11 cellular contexts compared by ENCODE assay signal in the genomic region with DNA sequence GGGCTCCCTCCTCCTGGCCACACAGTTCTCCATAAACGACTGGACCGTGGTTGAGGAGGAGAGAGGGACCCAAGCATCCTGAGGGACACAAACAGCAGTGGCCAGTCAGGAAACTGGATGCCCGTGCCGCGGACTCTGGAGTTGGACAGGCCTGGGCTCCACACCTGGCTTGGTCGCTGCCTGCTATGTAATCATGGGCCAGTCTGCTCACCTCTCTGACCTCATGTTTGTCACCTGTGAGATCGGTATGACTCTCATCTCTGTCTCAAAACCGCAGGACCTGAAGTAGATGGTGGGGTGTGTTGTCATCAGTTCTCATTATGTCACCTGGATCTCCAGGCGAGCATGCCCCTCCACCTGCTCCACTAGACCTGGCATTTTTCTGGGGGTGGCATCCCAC. TPM values are rescaled to one million over a fixed set of nuclear protein-coding genes. Genes with fewer than 3 reads are reported as not detected.
A peak's percentile ranks its signal among the peaks of the same experiment; 100 is the strongest.
DNase-seq lines count a peak whose midpoint lies in the region; ATAC-seq and TF ChIP-seq lines count a peak whose summit lies in the region.
"Had no signal": no experiment of that assay in that cellular context is flagged by ENCODE, and none has a peak within 500 bp of the region (broad histone marks: within the 10 kb centered on the region; RNA-seq: fewer than 3 reads in every experiment).

No MANE protein-coding gene starts in this region.

- no peak overlapping the region for H4K8ac ChIP-seq in trophoblast cell (ENCODE audit: low read depth, low read length)

- H4K12ac ChIP-seq in trophoblast cell (ENCODE audit: low read depth, low read length) = no peak overlapping the region

- DNase-seq in coronary artery (ENCODE audit: low spot score) (no peak), trophoblast cell (peak in 1 of 2 donors; percentile 33), OCI-M2 (lab: John Stamatoyannopoulos, UW; ENCODE audit: unreplicated experiment) (no peak), cortex of kidney (lab: John Stamatoyannopoulos, UW) (no peak)
- DNase-seq in activated CD8-positive, alpha-beta memory T cell treated with anti-CD3 and anti-CD28 coated beads, Interleukin-2, amount 50 U/mL, for 48 hours = no peak
- DNase-seq: GF-D8; naive thymus-derived CD4-positive, alpha-beta T cell; NCI-H2081 had no signal

- peaks cover 55% of the 10 kb centered on the region for H3K79me2 ChIP-seq in trophoblast cell (ENCODE audit: control insufficient read depth, insufficient read depth, low read length, poor library complexity)

- no peaks in the 10 kb centered on the region for H3K27me3 ChIP-seq in BLaER1 treated with 17β-estradiol and CSF1 and Interleukin-3, amounts not matched to agents 10 nM and 100 nM
- H3K27me3 ChIP-seq in trophoblast cell (ENCODE audit: insufficient read depth, low read length) = no peaks in the 10 kb centered on the region

- H3K9me3 ChIP-seq in BLaER1 treated with 17β-estradiol and CSF1 and Interleukin-3, amounts not matched to agents 10 nM and 100 nM (replicated peaks in 1 of 11) = no peaks in the 10 kb centered on the region
- peaks cover 3% of the 10 kb centered on the region for H3K9me3 ChIP-seq in trophoblast cell (ENCODE audit: insufficient read depth, low read depth, low read length)

- no peak overlapping the region for H2AK5ac ChIP-seq in trophoblast cell (ENCODE audit: low read length)

- H2BK5ac ChIP-seq in trophoblast cell (ENCODE audit: low read depth, low read length, poor library complexity) = no peak overlapping the region

- peak overlapping the region in 5 of 11 experiments; percentile 38 to 85 (median 59); a peak in 8 of 22 replicates for H3K9ac ChIP-seq in BLaER1 treated with 17β-estradiol and CSF1 and Interleukin-3, amounts not matched to agents 10 nM and 100 nM
- H3K9ac ChIP-seq in trophoblast cell (ENCODE audit: low read length) = no peak overlapping the region

- 0 out of 22 replicates have a peak, but pooled peaks cover 0 to 4% (median 0%) of the 10 kb centered on the region in 11 experiments for H3K36me3 ChIP-seq in BLaER1 treated with 17β-estradiol and CSF1 and Interleukin-3, amounts not matched to agents 10 nM and 100 nM
- H3K36me3 ChIP-seq in trophoblast cell (ENCODE audit: control insufficient read depth in 1 of 2, insufficient read depth in 2 of 2, low read length in 2 of 2) = peaks cover 40 to 41% of the 10 kb centered on the region in 2 experiments

- peak overlapping the region; percentile 94 to 100 (median 99) for H3K4me2 ChIP-seq in BLaER1 treated with 17β-estradiol and CSF1 and Interleukin-3, amounts not matched to agents 10 nM and 100 nM
- H3K4me2 ChIP-seq in trophoblast cell (ENCODE audit: low read length) = no peak overlapping the region

- peaks cover 98 to 100% (median 99%) of the 10 kb centered on the region in 10 experiments for H3K4me1 ChIP-seq in BLaER1 treated with 17β-estradiol and CSF1 and Interleukin-3, amounts not matched to agents 10 nM and 100 nM
- peaks cover 70 to 74% of the 10 kb centered on the region in 2 experiments for H3K4me1 ChIP-seq in trophoblast cell (ENCODE audit: control insufficient read depth in 1 of 2, insufficient read depth in 2 of 2, low read length in 2 of 2)

- ATAC-seq in HG02973 (IDR thresholded peaks at IDR 0.05; ENCODE audit: unreplicated experiment) (peak; percentile 25), GM18868 (IDR thresholded peaks at IDR 0.05; ENCODE audit: unreplicated experiment) (no peak)
- ATAC-seq: naive thymus-derived CD4-positive, alpha-beta T cell had no signal

- no peak overlapping the region for H3K23ac ChIP-seq in trophoblast cell (ENCODE audit: low read length)

- no peak overlapping the region for H3K4me3 ChIP-seq in BLaER1 treated with 17β-estradiol and CSF1 and Interleukin-3, amounts not matched to agents 10 nM and 100 nM
- H3K4me3 ChIP-seq in coronary artery = no peak overlapping the region
- no peak overlapping the region for H3K4me3 ChIP-seq in trophoblast cell (ENCODE audit: low read depth, low read length)

- H3K79me1 ChIP-seq in trophoblast cell (ENCODE audit: low read length) = peaks cover 47% of the 10 kb centered on the region

- peak overlapping the region; percentile 66 for H3K4ac ChIP-seq in trophoblast cell (ENCODE audit: low read depth, low read length)

- peak overlapping the region; percentile 43 for H3K18ac ChIP-seq in trophoblast cell (ENCODE audit: low read length)

- no peak for TF ChIP-seq CTCF in coronary artery (IDR thresholded peaks at IDR 0.05)

- H4K20me1 ChIP-seq in BLaER1 treated with 17β-estradiol and CSF1 and Interleukin-3, amounts not matched to agents 10 nM and 100 nM = peaks cover 16 to 90% (median 31%) of the 10 kb centered on the region in 11 experiments; a peak in 17 of 22 replicates

- no peak overlapping the region for H2BK120ac ChIP-seq in trophoblast cell (ENCODE audit: insufficient read depth, low read length, poor library complexity)

- H3K27ac ChIP-seq in BLaER1 treated with 17β-estradiol and CSF1 and Interleukin-3, amounts not matched to agents 10 nM and 100 nM = peak overlapping the region in 7 of 11 experiments; percentile 74 to 95 (median 78); a peak in 11 of 22 replicates
- H3K27ac ChIP-seq in coronary artery = peak overlapping the region; percentile 72 to 94
- no peak overlapping the region for H3K27ac ChIP-seq in trophoblast cell (ENCODE audit: low read depth, low read length)

- H2AFZ ChIP-seq in trophoblast cell (ENCODE audit: insufficient read depth, low read length, poor library complexity) = no peak overlapping the region

- WGBS in trophoblast cell (ENCODE audit: extremely low coverage, insufficient coverage, insufficient read length) = no CpG with 5 or more reads among the region's 9 CpGs

- H4K91ac ChIP-seq in trophoblast cell (ENCODE audit: low read depth, low read length) = no peak overlapping the region

- no peak overlapping the region for H3K14ac ChIP-seq in trophoblast cell (ENCODE audit: low read length)

- no peak overlapping the region for H2BK12ac ChIP-seq in trophoblast cell (ENCODE audit: low read length)

RNA-seq across cellular contexts. Expression of a gene that starts 14.5 kb away (rescaled TPM):
- 101 and 105 TPM in 2 replicates for polyA plus RNA-seq in trophoblast cell (2013)
